In genomic region chr10:48735836-48736390, GRCh38 we compare ENCODE assay signal across 22 cellular contexts. TPM values are rescaled to one million over a fixed set of nuclear protein-coding genes. Genes with fewer than 3 reads are reported as not detected.
A peak's percentile ranks its signal among the peaks of the same experiment; 100 is the strongest.
DNase-seq lines count a peak whose midpoint lies in the region; ATAC-seq, FAIRE-seq and TF ChIP-seq lines count a peak whose summit lies in the region.
"Had no signal": no experiment of that assay in that cellular context is flagged by ENCODE, and none has a peak within 500 bp of the region (broad histone marks: within the 10 kb centered on the region; RNA-seq: fewer than 3 reads in every experiment).

No MANE protein-coding gene starts in this region.

- TF ChIP-seq EP300 in HepG2 (IDR thresholded peaks at IDR 0.05; ENCODE audit: low read depth in 2 of 2, low read length in 2 of 2) (no peak), HepG2 (CRISPR knock-in tag; IDR thresholded peaks at IDR 0.05; ENCODE audit: borderline replicate concordance) (no peak), esophagus muscularis mucosa (IDR thresholded peaks at IDR 0.05) (no peak)

- DNase-seq in HepG2 (ENCODE audit: low spot score), result no peak
- no peak for DNase-seq in right lobe of liver
- DNase-seq in esophagus muscularis mucosa (ENCODE audit: extremely low spot score), result peak; percentile 82
- peak; percentile 46 for DNase-seq in osteocyte (ENCODE audit: extremely low spot score, unreplicated experiment)
- no peak for DNase-seq in coronary artery (ENCODE audit: low spot score)
- DNase-seq: Caco-2; CD4-positive, CD25-positive, alpha-beta regulatory T cell; CD8-positive, alpha-beta T cell; DMS153; DND-41; GM23248; H7; HCEC 1CT had no signal

- no peak overlapping the region for H3K4me2 ChIP-seq in HepG2 (ENCODE audit: low read depth, low read length)
- H3K4me2 ChIP-seq: BLaER1 had no signal

- intact Hi-C loops in HepG2 (cut with micrococcal nuclease; ENCODE audit: unreplicated experiment) (no loop called here), right lobe of liver (cut with DNase I) (no loop called here), esophagus muscularis mucosa (cut with DNase I) (no loop called here)

- no peak overlapping the region for H3K4me3 Mint-ChIP-seq in osteocyte (ENCODE audit: unreplicated experiment)
- H3K4me3 Mint-ChIP-seq: CD4-positive, CD25-positive, alpha-beta regulatory T cell; CD8-positive, alpha-beta T cell had no signal

- CTCF ChIA-PET in HepG2 (lab: Yijun Ruan, JAX; ENCODE audit: low intra/inter-chr PET ratio, low total read pairs), result no interaction called here

- H3K9ac ChIP-seq in HepG2 (ENCODE audit: insufficient read depth, low read depth, low read length), result no peak overlapping the region
- H3K9ac ChIP-seq: BLaER1, GM23248 had no signal

- TF ChIP-seq RAD21 in HepG2 (CRISPR knock-in tag; IDR thresholded peaks at IDR 0.05), result no peak

- H3K9me3 ChIP-seq in HepG2 (ENCODE audit: low read length) (no peaks in the 10 kb centered on the region), right lobe of liver (no peaks in the 10 kb centered on the region), esophagus muscularis mucosa (no peaks in the 10 kb centered on the region)
- H3K9me3 ChIP-seq: BLaER1, Caco-2 had no signal

- no peaks in the 10 kb centered on the region for H3K36me3 ChIP-seq in HepG2 (replicated peaks in 1 of 2; ENCODE audit: control insufficient read depth in 1 of 2, insufficient read depth in 2 of 2, low read length in 2 of 2)
- H3K36me3 ChIP-seq in right lobe of liver, result no peaks in the 10 kb centered on the region
- no peaks in the 10 kb centered on the region for H3K36me3 ChIP-seq in esophagus muscularis mucosa

- no peaks in the 10 kb centered on the region for H3K27me3 Mint-ChIP-seq in osteocyte (ENCODE audit: unreplicated experiment)

- H3K27me3 ChIP-seq in HepG2 (ENCODE audit: control insufficient read depth in 1 of 2, insufficient read depth in 2 of 2, low read length in 2 of 2), result no peaks in the 10 kb centered on the region
- H3K27me3 ChIP-seq in right lobe of liver, result no peaks in the 10 kb centered on the region
- peaks cover 0 to 4% (median 0%) of the 10 kb centered on the region in 4 donors for H3K27me3 ChIP-seq in esophagus muscularis mucosa
- H3K27me3 ChIP-seq: BLaER1 had no signal

- H3K36me3 Mint-ChIP-seq in osteocyte (ENCODE audit: unreplicated experiment), result no peaks in the 10 kb centered on the region
- H3K36me3 Mint-ChIP-seq: CD4-positive, CD25-positive, alpha-beta regulatory T cell; CD8-positive, alpha-beta T cell had no signal

- no peaks in the 10 kb centered on the region for H4K20me1 ChIP-seq in HepG2 (ENCODE audit: insufficient read depth, low read length)
- H4K20me1 ChIP-seq: BLaER1 had no signal

- H3K4me1 Mint-ChIP-seq in osteocyte (ENCODE audit: unreplicated experiment), result no peaks in the 10 kb centered on the region
- H3K4me1 Mint-ChIP-seq: CD4-positive, CD25-positive, alpha-beta regulatory T cell had no signal

- ATAC-seq in HepG2, result no peak
- ATAC-seq in right lobe of liver, result no peak
- no peak for ATAC-seq in HG02973 (IDR thresholded peaks at IDR 0.05; ENCODE audit: unreplicated experiment)
- ATAC-seq: CD8-positive, alpha-beta T cell had no signal

- H3K4me1 ChIP-seq in HepG2 (ENCODE audit: insufficient read depth, low read length), result no peaks in the 10 kb centered on the region
- no peaks in the 10 kb centered on the region for H3K4me1 ChIP-seq in right lobe of liver
- no peaks in the 10 kb centered on the region for H3K4me1 ChIP-seq in esophagus muscularis mucosa
- H3K4me1 ChIP-seq: Caco-2 had no signal

- H3K27ac ChIP-seq in HepG2 (ENCODE audit: extremely low read length, insufficient read depth, low read length), result no peak overlapping the region
- H3K27ac ChIP-seq in right lobe of liver, result no peak overlapping the region
- H3K27ac ChIP-seq in esophagus muscularis mucosa (replicated peaks in 1 of 4), result no peak overlapping the region
- H3K27ac ChIP-seq in coronary artery, result no peak overlapping the region
- H3K27ac ChIP-seq: BLaER1, C4-2B, GM23248 had no signal

- BruUV-seq in HepG2 (replicated peaks; lab: Mats Ljungman, UMichigan), result no TSS peak

- in situ Hi-C loops in HepG2 (cut with HindIII; ENCODE audit: extremely low pct_ligation_motif_present, low pct_unique_long_range_greater_than_20kb), result no loop called here

- no peak for TF ChIP-seq POLR2A in HepG2 (IDR thresholded peaks at IDR 0.05; ENCODE audit: insufficient read depth in 1 of 2, low read depth in 2 of 2, low read length in 2 of 2)
- no peak for TF ChIP-seq POLR2A in right lobe of liver (IDR thresholded peaks at IDR 0.05)
- TF ChIP-seq POLR2A in esophagus muscularis mucosa (IDR thresholded peaks at IDR 0.05; ENCODE audit: low read depth), result no peak

- no peak overlapping the region for H2AFZ ChIP-seq in HepG2 (ENCODE audit: low read length)
- H2AFZ ChIP-seq: GM23248 had no signal

- H3K27ac Mint-ChIP-seq in osteocyte (ENCODE audit: unreplicated experiment), result no peak overlapping the region
- H3K27ac Mint-ChIP-seq: CD4-positive, CD25-positive, alpha-beta regulatory T cell; CD8-positive, alpha-beta T cell had no signal

- no peaks in the 10 kb centered on the region for H3K9me3 Mint-ChIP-seq in osteocyte (ENCODE audit: unreplicated experiment)
- H3K9me3 Mint-ChIP-seq: CD4-positive, CD25-positive, alpha-beta regulatory T cell; CD8-positive, alpha-beta T cell had no signal

- WGBS in HepG2 (ENCODE audit: low lambda C conversion rate), result 26% methylated on average over 5 of the region's 8 CpGs
- 73% methylated on average over 5 of the region's 8 CpGs for WGBS in right lobe of liver (ENCODE audit: insufficient coverage, low coverage, low lambda C conversion rate, missing lambda C conversion rate)
- WGBS in esophagus muscularis mucosa, result 94% methylated on average over 6 of the region's 8 CpGs

- FAIRE-seq in HepG2 (lab: Jason Lieb, UNC), result no peak
- FAIRE-seq: G401.6, GM12892, GM19239, H1 had no signal

- H3K4me3 ChIP-seq in HepG2 (replicated peaks in 1 of 3; ENCODE audit: insufficient read depth in 1 of 3, low read depth in 2 of 3, low read length in 3 of 3) (no peak overlapping the region), right lobe of liver (no peak overlapping the region), esophagus muscularis mucosa (no peak overlapping the region), coronary artery (no peak overlapping the region)
- H3K4me3 ChIP-seq: BLaER1, GM23248 had no signal

- no peak for TF ChIP-seq CTCF in HepG2 (CRISPR knock-in tag; IDR thresholded peaks at IDR 0.05)
- no peak for TF ChIP-seq CTCF in right lobe of liver (IDR thresholded peaks at IDR 0.05)
- TF ChIP-seq CTCF in esophagus muscularis mucosa (IDR thresholded peaks at IDR 0.05), result no peak
- TF ChIP-seq CTCF in osteocyte (IDR thresholded peaks at IDR 0.05), result no peak
- TF ChIP-seq CTCF in coronary artery (IDR thresholded peaks at IDR 0.05), result no peak

- POLR2A ChIA-PET in HepG2 (lab: Yijun Ruan, JAX), result no interaction called here

- H3K79me2 ChIP-seq in HepG2 (ENCODE audit: insufficient read depth, low read length), result no peaks in the 10 kb centered on the region

TF ChIP-seq in HepG2, 621 proteins besides CTCF, POLR2A, EP300 and RAD21:
- TF ChIP-seq ZNF766 (CRISPR knock-in tag; IDR thresholded peaks at IDR 0.05; ENCODE audit: borderline replicate concordance) (no peak), ZNF580 (CRISPR knock-in tag; IDR thresholded peaks at IDR 0.05; ENCODE audit: borderline replicate concordance, low read depth) (no peak), ZNF12 (CRISPR knock-in tag; IDR thresholded peaks at IDR 0.05) (peak; percentile 76), ZNF331 (CRISPR knock-in tag; IDR thresholded peaks at IDR 0.05) (no peak), ZNF383 (CRISPR knock-in tag; IDR thresholded peaks at IDR 0.05; ENCODE audit: borderline replicate concordance) (no peak), ZNF180 (CRISPR knock-in tag; IDR thresholded peaks at IDR 0.05; ENCODE audit: borderline replicate concordance, low read depth) (no peak), KAT7 (CRISPR knock-in tag; IDR thresholded peaks at IDR 0.05; ENCODE audit: borderline replicate concordance) (no peak), GFI1 (CRISPR knock-in tag; IDR thresholded peaks at IDR 0.05; ENCODE audit: borderline replicate concordance) (no peak)
TF ChIP-seq in HepG2: peak in this region for 1.

RNA-seq across cellular contexts. Expression of gene WDFY4, which starts 51.2 kb away (rescaled TPM):
- total RNA-seq in HepG2 (2016; rRNA removed; fragmentation: Illumina TruSeq; extraction: Trizol), result not detected in 2 replicates
- total RNA-seq in HepG2 (2016; cell fraction: cytosol; rRNA removed; fragmentation: Illumina TruSeq; extraction: Trizol; ENCODE audit: low read depth), result not detected in 2 replicates
- not detected in 2 replicates for total RNA-seq in HepG2 (2016; cell fraction: insoluble cytoplasmic fraction; rRNA removed; fragmentation: Illumina TruSeq; extraction: Trizol)
- not detected in 2 replicates for total RNA-seq in HepG2 (2016; cell fraction: membrane; rRNA removed; fragmentation: Illumina TruSeq; extraction: Trizol)
- not detected in 2 replicates for total RNA-seq in HepG2 (2016; cell fraction: nucleus; rRNA removed; fragmentation: Illumina TruSeq; extraction: Trizol)
- polyA plus RNA-seq in HepG2 (2011; rRNA removed), result not detected in 2 replicates
- polyA plus RNA-seq in HepG2 (2011; cell fraction: cytosol; rRNA removed), result not detected in 2 replicates
- 0.05 and 0.14 TPM in 2 replicates for polyA plus RNA-seq in HepG2 (2011; cell fraction: nucleus; rRNA removed)
- polyA plus RNA-seq in HepG2 (2012), result not detected in 2 replicates
- polyA plus RNA-seq in HepG2 (2016; cell fraction: cytosol; fragmentation: Illumina TruSeq; extraction: Trizol; ENCODE audit: low read depth), result not detected in 2 replicates
- polyA plus RNA-seq in HepG2 (2016; cell fraction: insoluble cytoplasmic fraction; fragmentation: Illumina TruSeq; extraction: Trizol; ENCODE audit: low read depth), result not detected in 2 replicates
- not detected in 2 replicates for polyA plus RNA-seq in HepG2 (2016; cell fraction: membrane; fragmentation: Illumina TruSeq; extraction: Trizol; ENCODE audit: low read depth)
- not detected in 2 replicates for polyA plus RNA-seq in HepG2 (2016; cell fraction: nucleus; fragmentation: Illumina TruSeq; extraction: Trizol; ENCODE audit: insufficient read depth, low read depth)
- polyA minus RNA-seq in HepG2 (2011; rRNA and poly(A)+ RNA removed; ENCODE audit: low replicate concordance), result 0.19 TPM in 1 of 2 replicates, not detected in the other
- not detected in 2 replicates for polyA minus RNA-seq in HepG2 (2011; cell fraction: cytosol; rRNA and poly(A)+ RNA removed)
- polyA minus RNA-seq in HepG2 (2011; cell fraction: nucleus; rRNA and poly(A)+ RNA removed), result not detected in 2 replicates
- 1 to 10 TPM; 1.4 to 4.1 (median 1.9) TPM for total RNA-seq in right lobe of liver
- 1 to 10 TPM; 2.3 to 7.3 (median 5.2) TPM for total RNA-seq in esophagus muscularis mucosa
- not detected in 2 replicates for total RNA-seq in osteocyte
- total RNA-seq: A172, A673, Caco-2, GM23248, H1, H7 had no signal
- polyA plus RNA-seq: GM23248, H1 had no signal

Comparison
In these comparisons a context has a peak if more than half of its experiments do, and no peak if none do; other contexts are left out.
1. DNase-seq: peak in esophagus muscularis mucosa (single experiment) and osteocyte (single experiment); none in HepG2 (single experiment), right lobe of liver (0 of 3) and coronary artery (single experiment).